ENCODE assay signal across 18 cellular contexts in genomic region chr10:97186911-97187310, GRCh38. TPM values are rescaled to one million over a fixed set of nuclear protein-coding genes. Genes with fewer than 3 reads are reported as not detected.
DNase-seq lines count a peak whose midpoint lies in the region; ATAC-seq and TF ChIP-seq lines count a peak whose summit lies in the region.
"Had no signal": no experiment of that assay in that cellular context is flagged by ENCODE, and none has a peak within 500 bp of the region (broad histone marks: within the 10 kb centered on the region; RNA-seq: fewer than 3 reads in every experiment).

No MANE protein-coding gene starts in this region.

- no peaks in the 10 kb centered on the region for H3F3A ChIP-seq in OCI-LY1 (ENCODE audit: insufficient read depth, low read length)

- H3K4me1 Mint-ChIP-seq in glutamatergic neuron (ENCODE audit: low read depth, unreplicated experiment) (peaks cover 19% of the 10 kb centered on the region), neural crest cell (peaks cover 29% of the 10 kb centered on the region), CD14-positive monocyte (peaks cover 1% of the 10 kb centered on the region)

- no peak for TF ChIP-seq CTCF in OCI-LY1 (IDR thresholded peaks at IDR 0.05; ENCODE audit: low read length)
- no peak for TF ChIP-seq CTCF in glutamatergic neuron (IDR thresholded peaks at IDR 0.05; ENCODE audit: partially characterized antibody, unreplicated experiment)
- TF ChIP-seq CTCF in neural crest cell (conservative IDR thresholded peaks at IDR 0.05): no peak
- no peak for TF ChIP-seq CTCF in upper lobe of right lung (IDR thresholded peaks at IDR 0.05)
- TF ChIP-seq CTCF in CD14-positive monocyte (IDR thresholded peaks at IDR 0.05): no peak

- no peaks in the 10 kb centered on the region for H3K9me3 ChIP-seq in OCI-LY1 (ENCODE audit: low read length)
- H3K9me3 ChIP-seq in upper lobe of right lung: no peaks in the 10 kb centered on the region
- H3K9me3 ChIP-seq: BE2C, HAP-1, SJCRH30 had no signal

- H3K4me1 ChIP-seq in OCI-LY1 (ENCODE audit: insufficient read depth, low read length, severe bottlenecking) (peaks cover 31% of the 10 kb centered on the region), upper lobe of right lung (no peaks in the 10 kb centered on the region)
- H3K4me1 ChIP-seq: BE2C, SJCRH30 had no signal

- peak overlapping the region; percentile 34; the same call in 1 of the 2 replicates for H3K4me2 ChIP-seq in OCI-LY1 (ENCODE audit: low read length)

- H3K4me3 ChIP-seq in OCI-LY1 (ENCODE audit: low read depth, low read length, poor library complexity, severe bottlenecking) (no peak overlapping the region), upper lobe of right lung (no peak overlapping the region)
- H3K4me3 ChIP-seq: HAP-1, SJCRH30 had no signal

- peaks cover 4% of the 10 kb centered on the region for H3K36me3 Mint-ChIP-seq in glutamatergic neuron (ENCODE audit: unreplicated experiment)
- no peaks in the 10 kb centered on the region for H3K36me3 Mint-ChIP-seq in neural crest cell (ENCODE audit: low read depth)
- peaks cover 0 to 5% of the 10 kb centered on the region in 2 donors for H3K36me3 Mint-ChIP-seq in CD14-positive monocyte

- H3K27me3 ChIP-seq in OCI-LY1 (ENCODE audit: insufficient read depth, low read length): no peaks in the 10 kb centered on the region
- H3K27me3 ChIP-seq in upper lobe of right lung: peaks cover 40% of the 10 kb centered on the region
- H3K27me3 ChIP-seq: SJCRH30 had no signal

- H3K9me2 ChIP-seq in OCI-LY1 (ENCODE audit: low read depth, low read length): no peaks in the 10 kb centered on the region

- H3K4me3 Mint-ChIP-seq in glutamatergic neuron (ENCODE audit: unreplicated experiment) (peak overlapping the region; percentile 83), neural crest cell (peak overlapping the region; percentile 39), CD14-positive monocyte (peak overlapping the region in 1 of 2 donors; percentile 75)

- peak overlapping the region; percentile 68 for H3K27ac ChIP-seq in OCI-LY1 (ENCODE audit: low read depth, low read length, poor library complexity, severe bottlenecking)
- H3K27ac ChIP-seq in upper lobe of right lung: no peak overlapping the region
- H3K27ac ChIP-seq: SJCRH30 had no signal

- intact Hi-C loops in upper lobe of right lung (cut with DNase I) (no loop called here), CD14-positive monocyte (cut with micrococcal nuclease) (no loop called here)

- 0 out of 2 replicates have a peak, but pooled peaks cover 5% of the 10 kb centered on the region for H3K79me2 ChIP-seq in OCI-LY1 (ENCODE audit: insufficient read depth, low read length)

- H3K36me3 ChIP-seq in OCI-LY1 (ENCODE audit: insufficient read depth, low read length) (no peaks in the 10 kb centered on the region), upper lobe of right lung (no peaks in the 10 kb centered on the region)
- H3K36me3 ChIP-seq: BE2C, HAP-1, SJCRH30 had no signal

- H3K9ac ChIP-seq in OCI-LY1 (ENCODE audit: low read length): no peak overlapping the region; the same call in 1 of the 2 replicates

- H2AFZ ChIP-seq in OCI-LY1 (ENCODE audit: low read length): no peak overlapping the region

- H3K27me3 Mint-ChIP-seq in glutamatergic neuron (ENCODE audit: unreplicated experiment) (peaks cover 24% of the 10 kb centered on the region), neural crest cell (ENCODE audit: low read depth) (peaks cover 69% of the 10 kb centered on the region), CD14-positive monocyte (ENCODE audit: low read depth in 3 of 3) (peaks cover 52 to 72% (median 58%) of the 10 kb centered on the region in 3 donors)

- ATAC-seq in upper lobe of right lung (no peak), GM19351 (IDR thresholded peaks at IDR 0.05; ENCODE audit: unreplicated experiment) (no peak)

- DNase-seq in glutamatergic neuron: no peak
- no peak for DNase-seq in neural crest cell (ENCODE audit: low read depth, low spot score)
- peak; percentile 56 for DNase-seq in upper lobe of right lung
- no peak for DNase-seq in CD14-positive monocyte (ENCODE audit: low spot score)
- DNase-seq in DMS153 treated with DMSO at 0.1 percent for 48 hours (lab: John Stamatoyannopoulos, UW; ENCODE audit: unreplicated experiment): no peak
- DNase-seq: BE2C; Calu3; CD4-positive, alpha-beta T cell; IMR-90; Karpas-422; NCI-H1436; NCI-H1930; NCI-H526; SJCRH30 had no signal

- H4K20me1 ChIP-seq in OCI-LY1 (ENCODE audit: insufficient read depth, low read length): no peaks in the 10 kb centered on the region

- H3K9me3 Mint-ChIP-seq in glutamatergic neuron (ENCODE audit: unreplicated experiment) (peaks cover 21% of the 10 kb centered on the region), neural crest cell (no peaks in the 10 kb centered on the region), CD14-positive monocyte (peaks cover 0 to 10% (median 3%) of the 10 kb centered on the region in 7 donors)
- H3K9me3 Mint-ChIP-seq: CD4-positive, alpha-beta T cell had no signal

- H3K27ac Mint-ChIP-seq in glutamatergic neuron (ENCODE audit: unreplicated experiment): no peak overlapping the region
- H3K27ac Mint-ChIP-seq in neural crest cell (ENCODE audit: unreplicated experiment): no peak overlapping the region
- H3K27ac Mint-ChIP-seq in CD14-positive monocyte: no peak overlapping the region
- H3K27ac Mint-ChIP-seq: CD4-positive, alpha-beta T cell had no signal

RNA-seq across cellular contexts. Expression of gene SLIT1, which starts 1.2 kb away (rescaled TPM):
- total RNA-seq in glutamatergic neuron (ENCODE audit: unreplicated experiment) (11.3 TPM), neural crest cell (9.7 and 10.6 TPM in 2 replicates), upper lobe of right lung (0.23 TPM)
- under 1 TPM; 0.05 to 0.16 TPM for polyA plus RNA-seq in CD14-positive monocyte
- total RNA-seq: Calu3, MCF 10A had no signal
